Comparison of ENCODE assay signal across 9 cellular contexts in the genomic region with DNA sequence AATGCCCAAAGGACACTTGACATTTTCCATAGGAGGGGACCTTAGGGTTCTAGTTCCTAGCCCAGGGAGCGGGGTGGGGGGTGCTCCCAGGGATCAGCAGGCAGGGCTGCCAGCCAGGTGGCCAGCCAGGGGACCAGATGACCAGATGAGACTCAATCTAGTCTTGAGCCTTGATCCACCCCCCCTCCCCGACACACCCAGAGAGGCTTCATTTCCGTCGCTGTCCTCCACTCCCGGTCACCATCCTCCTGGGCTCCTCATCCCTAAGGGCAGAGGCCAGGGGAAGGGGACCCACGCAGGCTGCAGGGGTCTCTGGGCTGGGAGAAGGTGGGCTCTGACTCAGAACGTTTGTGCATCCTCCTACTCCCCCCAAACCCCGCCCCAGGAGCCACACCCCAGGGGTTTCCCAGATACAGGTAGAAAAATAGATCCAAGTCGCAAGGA. TPM values are rescaled to one million over a fixed set of nuclear protein-coding genes. Genes with fewer than 3 reads are reported as not detected.
DNase-seq lines count a peak whose midpoint lies in the region; ATAC-seq, FAIRE-seq and TF ChIP-seq lines count a peak whose summit lies in the region.
"Had no signal": no experiment of that assay in that cellular context is flagged by ENCODE, and none has a peak within 500 bp of the region (broad histone marks: within the 10 kb centered on the region; RNA-seq: fewer than 3 reads in every experiment).

No MANE protein-coding gene starts in this region.

- no peak for FAIRE-seq in frontal cortex (lab: Jason Lieb, UNC)
- FAIRE-seq in GM19239 (lab: Jason Lieb, UNC): no peak
- FAIRE-seq: TTC549 had no signal

- H3K36me3 Mint-ChIP-seq in mesothelial cell of epicardium: no peaks in the 10 kb centered on the region

- H3K4me3 ChIP-seq in LNCaP clone FGC (ENCODE audit: low read depth, low read length) (peak overlapping the region; percentile 87), astrocyte of the spinal cord (ENCODE audit: low read depth, low read length) (peak overlapping the region; percentile 89)

- peaks cover 23% of the 10 kb centered on the region for H3K4me1 Mint-ChIP-seq in mesothelial cell of epicardium

- ATAC-seq in HG03378 (IDR thresholded peaks at IDR 0.05; ENCODE audit: unreplicated experiment) (no peak), HG03280 (IDR thresholded peaks at IDR 0.05; ENCODE audit: unreplicated experiment) (no peak)

- H3K9me3 Mint-ChIP-seq in mesothelial cell of epicardium: no peaks in the 10 kb centered on the region

- in situ Hi-C loops in astrocyte of the spinal cord (cut with HindIII; ENCODE audit: low sequenced_read_pairs): no loop called here

- no peak for TF ChIP-seq CTCF in LNCaP clone FGC (IDR thresholded peaks at IDR 0.05; ENCODE audit: control insufficient read depth, extremely low read depth, insufficient read depth)
- no peak for TF ChIP-seq CTCF in astrocyte of the spinal cord (IDR thresholded peaks at IDR 0.05; ENCODE audit: low read depth, low read length)
- TF ChIP-seq CTCF in mesothelial cell of epicardium (IDR thresholded peaks at IDR 0.05; ENCODE audit: unreplicated experiment): no peak

- DNase-seq in A172 (ENCODE audit: low spot score) (peak; percentile 78), LNCaP clone FGC (ENCODE audit: low read depth) (no peak), astrocyte of the spinal cord (ENCODE audit: low read depth, low spot score) (no peak), mesothelial cell of epicardium (ENCODE audit: low spot score in 2 of 2, unreplicated experiment in 2 of 2) (no peak), frontal cortex (ENCODE audit: low spot score in 2 of 2) (no peak), GM19239 (ENCODE audit: insufficient read length, low spot score) (no peak)

- H3K27me3 Mint-ChIP-seq in mesothelial cell of epicardium (ENCODE audit: low read depth): peaks cover 4% of the 10 kb centered on the region

- peak overlapping the region; percentile 65 for H3K4me3 Mint-ChIP-seq in mesothelial cell of epicardium

- no peak overlapping the region for H3K27ac Mint-ChIP-seq in mesothelial cell of epicardium

RNA-seq across cellular contexts. Expression of gene STX1A, which starts 1.0 kb away (rescaled TPM):
- 18.6 and 30.2 TPM in 2 replicates for total RNA-seq in A172 (2014; rRNA removed; shearing (Covaris generic))
- total RNA-seq in mesothelial cell of epicardium (12.5 to 15.5 TPM (median 13.2 TPM) in 3 replicates), frontal cortex (62.0 TPM)

RNA-seq across cellular contexts. Expression of gene ABHD11, which starts 20.1 kb away (rescaled TPM):
- total RNA-seq in A172 (2014; rRNA removed; shearing (Covaris generic)): 35.9 and 46.9 TPM in 2 replicates
- total RNA-seq in mesothelial cell of epicardium: 33.9 to 40.7 TPM (median 35.2 TPM) in 3 replicates
- total RNA-seq in frontal cortex: 5.7 TPM

RNA-seq across cellular contexts. Expression of gene BUD23, which starts 35.1 kb away (rescaled TPM):
- 129 and 138 TPM in 2 replicates for total RNA-seq in A172 (2014; rRNA removed; shearing (Covaris generic))
- total RNA-seq in mesothelial cell of epicardium (64.2 to 70.2 TPM (median 69.1 TPM) in 3 replicates), frontal cortex (30.2 TPM)

RNA-seq across cellular contexts. Expression of gene DNAJC30, which starts 35.2 kb away (rescaled TPM):
- total RNA-seq in A172 (2014; rRNA removed; shearing (Covaris generic)): 1.4 and 2.5 TPM in 2 replicates
- total RNA-seq in mesothelial cell of epicardium (13.1 to 14.8 TPM (median 14.6 TPM) in 3 replicates), frontal cortex (2.4 TPM)

RNA-seq across cellular contexts. Expression of gene VPS37D, which starts 50.8 kb away (rescaled TPM):
- 6.6 and 8.3 TPM in 2 replicates for total RNA-seq in A172 (2014; rRNA removed; shearing (Covaris generic))
- total RNA-seq in mesothelial cell of epicardium (15.4 to 16.7 TPM (median 16.1 TPM) in 3 replicates), frontal cortex (26.1 TPM)
